8 cellular contexts compared by ENCODE assay signal in the genomic region with DNA sequence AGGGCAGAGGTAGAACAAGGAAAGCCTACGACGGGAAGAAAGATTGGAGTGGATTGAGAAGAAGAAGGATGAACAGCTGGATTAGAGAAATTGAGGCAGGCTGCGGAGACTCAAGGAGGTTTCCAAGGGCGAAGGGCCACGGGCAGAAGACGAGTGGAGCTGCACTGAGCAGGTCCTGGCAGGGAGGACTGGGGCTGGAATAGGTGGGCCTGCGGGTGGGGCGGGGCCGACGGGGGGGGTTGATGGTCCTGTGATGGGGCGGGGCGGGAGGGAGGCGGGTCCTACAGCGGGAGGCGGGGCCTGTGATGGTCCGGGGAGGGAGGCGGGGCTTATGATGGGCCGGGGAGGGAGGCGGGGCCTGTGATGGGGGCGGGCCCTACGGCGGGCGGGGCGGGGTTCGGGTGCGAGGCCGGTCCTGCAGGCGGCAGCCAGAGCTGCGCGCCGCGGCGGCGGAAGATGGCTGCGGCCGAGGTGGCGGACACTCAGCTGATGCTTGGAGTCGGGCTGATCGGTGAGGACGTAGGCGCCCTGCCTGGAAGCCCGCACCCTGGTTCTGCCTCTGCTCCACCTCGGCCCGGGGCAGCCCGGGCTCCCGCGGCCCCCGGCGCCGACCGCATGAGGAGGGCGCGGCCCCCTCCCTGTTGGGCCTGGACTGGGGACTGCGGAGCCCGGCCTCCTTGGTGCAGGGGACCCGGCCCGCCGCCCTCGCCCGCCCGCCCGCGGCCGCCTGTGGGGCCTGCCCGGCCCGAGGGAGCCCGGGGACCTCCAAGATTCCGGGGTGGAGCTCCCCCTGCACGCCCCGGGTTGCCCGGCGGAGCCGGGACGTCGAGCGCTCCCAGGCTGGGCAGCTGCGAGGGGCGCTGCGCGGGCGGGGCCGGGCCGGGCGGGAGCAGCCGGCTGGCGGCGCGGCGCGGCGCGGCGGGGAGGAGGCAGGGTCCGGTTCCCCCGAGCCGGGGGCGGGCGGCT. TPM values are rescaled to one million over a fixed set of nuclear protein-coding genes. Genes with fewer than 3 reads are reported as not detected.
DNase-seq lines count a peak whose midpoint lies in the region; ATAC-seq and TF ChIP-seq lines count a peak whose summit lies in the region.

A gene with protein sequence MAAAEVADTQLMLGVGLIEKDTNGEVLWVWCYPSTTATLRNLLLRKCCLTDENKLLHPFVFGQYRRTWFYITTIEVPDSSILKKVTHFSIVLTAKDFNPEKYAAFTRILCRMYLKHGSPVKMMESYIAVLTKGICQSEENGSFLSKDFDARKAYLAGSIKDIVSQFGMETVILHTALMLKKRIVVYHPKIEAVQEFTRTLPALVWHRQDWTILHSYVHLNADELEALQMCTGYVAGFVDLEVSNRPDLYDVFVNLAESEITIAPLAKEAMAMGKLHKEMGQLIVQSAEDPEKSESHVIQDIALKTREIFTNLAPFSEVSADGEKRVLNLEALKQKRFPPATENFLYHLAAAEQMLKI (plus strand): TSS at position 427 of the 966 bp plus-strand sequence. CDS start 30 bp downstream, at position 457.

- no peak within 1 kb of the TSS for H3K27ac ChIP-seq in OCI-LY7 (ENCODE audit: low read depth, low read length, poor library complexity, severe bottlenecking)

- no peaks in the 10 kb centered on the region for H3K9me3 Mint-ChIP-seq in activated T-helper 1 cell treated with anti-CD3 and anti-CD28 coated beads, Interleukin-12 subunit alpha, Interleukin-12 subunit beta, Interleukin-2, Interleukin-4 antibody, amounts not matched to agents 30 ng/mL and 10 ng/mL and 1 ng/mL, durations not matched to agents 14 hours and 24 hours and 36 hours
- H3K9me3 Mint-ChIP-seq in naive B cell: no peaks in the 10 kb centered on the region

- DNase-seq in BE2C (peak; percentile 84), OCI-LY7 (ENCODE audit: low spot score) (peak; percentile 83), fibroblast of gingiva (ENCODE audit: low read depth) (peak; percentile 75), naive B cell (peak; percentile 58)
- peak; percentile 68 for DNase-seq in activated T-helper 1 cell treated with anti-CD3 and anti-CD28 coated beads, Interleukin-12 subunit alpha, Interleukin-12 subunit beta, Interleukin-2, Interleukin-4 antibody, amounts not matched to agents 30 ng/mL and 10 ng/mL and 1 ng/mL, durations not matched to agents 14 hours and 24 hours and 36 hours (ENCODE audit: low spot score)
- DNase-seq in stimulated activated CD8-positive, alpha-beta memory T cell treated with anti-CD3 and anti-CD28 coated beads, Interleukin-7, amount 100 ng/mL, for 48 hours (ENCODE audit: extremely low read depth in 1 of 2, low read depth in 1 of 2): peak; percentile 49 to 59

- H3K9me3 ChIP-seq in BE2C (no peaks in the 10 kb centered on the region), OCI-LY7 (ENCODE audit: low read length) (no peaks in the 10 kb centered on the region)

- intact Hi-C loops in OCI-LY7 (cut with micrococcal nuclease; ENCODE audit: unreplicated experiment): loop anchor here (1.0 to 2.0 kb wide), 2 partner anchors 17 to 61 kb away; a partner anchor contains a TSS
- intact Hi-C loops in activated T-helper 1 cell treated with anti-CD3 and anti-CD28 coated beads, Interleukin-12 subunit alpha, Interleukin-12 subunit beta, Interleukin-2, Interleukin-4 antibody, amounts not matched to agents 30 ng/mL and 10 ng/mL and 1 ng/mL, durations not matched to agents 14 hours and 24 hours and 36 hours (cut with micrococcal nuclease): loop anchor here (1.0 to 5.0 kb wide), 7 partner anchors 24 to 621 kb away; a partner anchor contains a TSS

- H3K9me2 ChIP-seq in OCI-LY7 (ENCODE audit: insufficient read depth, low read length): no peaks in the 10 kb centered on the region

- peaks cover 2% of the 10 kb centered on the region for H3K36me3 ChIP-seq in BE2C
- H3K36me3 ChIP-seq in OCI-LY7 (ENCODE audit: insufficient read depth, low read length): 0 out of 2 replicates have a peak, but pooled peaks cover 7% of the 10 kb centered on the region

- H2AFZ ChIP-seq in OCI-LY7 (ENCODE audit: low read length): peak within 1 kb of the TSS; percentile 66

- H3K4me2 ChIP-seq in OCI-LY7 (ENCODE audit: low read length): peak within 1 kb of the TSS; percentile 99

- peak; percentile 90 for TF ChIP-seq POLR2A in GM18951 (IDR thresholded peaks at IDR 0.05; ENCODE audit: extremely low read depth, insufficient read depth, insufficient read length)

- BruUV-seq in OCI-LY7 (replicated peaks; lab: Mats Ljungman, UMichigan): no TSS peak

- no peak for TF ChIP-seq CTCF in BE2C (IDR thresholded peaks at IDR 0.05; ENCODE audit: low read depth, low read length)
- TF ChIP-seq CTCF in OCI-LY7 (conservative IDR thresholded peaks at IDR 0.05; ENCODE audit: low read length): no peak

- POLR2A ChIA-PET in OCI-LY7 (lab: Charles Lee): interaction anchor here (0.6 to 2.0 kb wide), 14 partner anchors 8 to 761 kb away, joined by 3 to 10 read pairs (median 4); a partner anchor contains a TSS

- peak within 1 kb of the TSS; percentile 67 for H3K4me3 ChIP-seq in BE2C (ENCODE audit: low read depth, low read length)
- peak within 1 kb of the TSS; percentile 83 for H3K4me3 ChIP-seq in OCI-LY7 (ENCODE audit: low read depth, low read length, poor library complexity, severe bottlenecking)

- no peaks in the 10 kb centered on the region for H3K27me3 Mint-ChIP-seq in activated T-helper 1 cell treated with anti-CD3 and anti-CD28 coated beads, Interleukin-12 subunit alpha, Interleukin-12 subunit beta, Interleukin-2, Interleukin-4 antibody, amounts not matched to agents 30 ng/mL and 10 ng/mL and 1 ng/mL, durations not matched to agents 14 hours and 24 hours and 36 hours (ENCODE audit: insufficient read depth)
- no peaks in the 10 kb centered on the region for H3K27me3 Mint-ChIP-seq in naive B cell

- H3K4me1 ChIP-seq in BE2C (peaks cover 3% of the 10 kb centered on the region; the same call in 1 of the 2 replicates), OCI-LY7 (ENCODE audit: insufficient read depth, low read length, poor library complexity, severe bottlenecking) (peaks cover 17% of the 10 kb centered on the region)

- CTCF ChIA-PET in OCI-LY7 (lab: Charles Lee; ENCODE audit: unreplicated experiment): interaction anchor here (0.9 to 1.2 kb wide), 2 partner anchors 15 to 18 kb away, joined by 3 to 4 read pairs; no protein-coding TSS in a partner anchor

- H3K4me1 Mint-ChIP-seq in activated T-helper 1 cell treated with anti-CD3 and anti-CD28 coated beads, Interleukin-12 subunit alpha, Interleukin-12 subunit beta, Interleukin-2, Interleukin-4 antibody, amounts not matched to agents 30 ng/mL and 10 ng/mL and 1 ng/mL, durations not matched to agents 14 hours and 24 hours and 36 hours (ENCODE audit: low read depth): peaks cover 22% of the 10 kb centered on the region
- H3K4me1 Mint-ChIP-seq in naive B cell: peaks cover 0 to 9% (median 8%) of the 10 kb centered on the region in 3 donors

- H3K27me3 ChIP-seq in BE2C: no peaks in the 10 kb centered on the region

- peaks cover 9% of the 10 kb centered on the region; the same call in 1 of the 2 replicates for H3K79me2 ChIP-seq in OCI-LY7 (ENCODE audit: insufficient read depth, low read depth, low read length)

- H3K36me3 Mint-ChIP-seq in activated T-helper 1 cell treated with anti-CD3 and anti-CD28 coated beads, Interleukin-12 subunit alpha, Interleukin-12 subunit beta, Interleukin-2, Interleukin-4 antibody, amounts not matched to agents 30 ng/mL and 10 ng/mL and 1 ng/mL, durations not matched to agents 14 hours and 24 hours and 36 hours (ENCODE audit: low read depth): peaks cover 7% of the 10 kb centered on the region
- no peaks in the 10 kb centered on the region for H3K36me3 Mint-ChIP-seq in naive B cell

- ATAC-seq in HG03159 (IDR thresholded peaks at IDR 0.05; ENCODE audit: unreplicated experiment): peak; percentile 80
- peak; percentile 79 to 81 for ATAC-seq in naive B cell (ENCODE audit: low read depth in 2 of 2)

- in situ Hi-C loops in GM18951 (cut with MboI; ENCODE audit: low sequenced_read_pairs, unreplicated experiment): no loop called here

- peak within 1 kb of the TSS; percentile 58 for H3K27ac Mint-ChIP-seq in activated T-helper 1 cell treated with anti-CD3 and anti-CD28 coated beads, Interleukin-12 subunit alpha, Interleukin-12 subunit beta, Interleukin-2, Interleukin-4 antibody, amounts not matched to agents 30 ng/mL and 10 ng/mL and 1 ng/mL, durations not matched to agents 14 hours and 24 hours and 36 hours
- peak within 1 kb of the TSS; percentile 41 to 96 (median 86) for H3K27ac Mint-ChIP-seq in naive B cell

- H4K20me1 ChIP-seq in OCI-LY7 (ENCODE audit: insufficient read depth, low read length): no peaks in the 10 kb centered on the region

- peak within 1 kb of the TSS; percentile 87 for H3K4me3 Mint-ChIP-seq in activated T-helper 1 cell treated with anti-CD3 and anti-CD28 coated beads, Interleukin-12 subunit alpha, Interleukin-12 subunit beta, Interleukin-2, Interleukin-4 antibody, amounts not matched to agents 30 ng/mL and 10 ng/mL and 1 ng/mL, durations not matched to agents 14 hours and 24 hours and 36 hours
- peak within 1 kb of the TSS; percentile 73 to 91 (median 82) for H3K4me3 Mint-ChIP-seq in naive B cell

RNA-seq across cellular contexts. Expression of the gene that starts here (rescaled TPM):
- 19.9 TPM for polyA plus RNA-seq in BE2C (2012; ENCODE audit: insufficient read depth, insufficient read length, low read depth)
- total RNA-seq in OCI-LY7 (2014; rRNA removed; shearing (Covaris generic)): 17.8 and 18.0 TPM in 2 replicates
- total RNA-seq in OCI-LY7 (2022): 27.1 and 29.1 TPM in 2 replicates
- 20.1 and 25.4 TPM in 2 replicates for total RNA-seq in activated T-helper 1 cell treated with anti-CD3 and anti-CD28 coated beads, Interleukin-12 subunit alpha, Interleukin-12 subunit beta, Interleukin-2, Interleukin-4 antibody, amounts not matched to agents 30 ng/mL and 10 ng/mL and 1 ng/mL, durations not matched to agents 14 hours and 24 hours and 36 hours
- polyA plus RNA-seq in naive B cell (ENCODE audit: low read depth in 6 of 6): 10 to 100 TPM in 5 of 6 donors, 1 to 10 TPM in 1; 10.0 to 24.2 (median 18.8) TPM
